In the genomic region with DNA sequence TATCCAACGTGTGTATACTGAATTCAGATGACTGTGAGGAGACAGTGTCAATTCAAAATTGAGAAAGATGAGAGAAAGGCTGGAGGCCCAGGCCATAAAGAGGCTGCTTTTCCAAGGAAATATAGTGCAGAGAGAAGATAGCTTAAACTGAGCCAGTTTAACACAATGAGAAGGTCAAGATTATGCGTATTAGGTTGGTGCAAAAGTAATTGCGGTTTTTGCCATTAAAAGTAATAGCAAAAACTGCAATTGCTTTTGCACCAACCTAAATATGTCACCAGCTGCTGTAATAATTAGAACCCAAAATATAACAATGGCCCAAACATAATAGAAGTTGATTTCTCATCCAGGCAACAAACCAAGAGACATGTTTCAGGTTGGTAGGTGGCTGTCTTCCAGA, we compare ENCODE assay signal across 31 cellular contexts.
"Had no signal": no experiment of that assay in that cellular context is flagged by ENCODE, and none has a peak within 500 bp of the region (broad histone marks: within the 10 kb centered on the region; RNA-seq: fewer than 3 reads in every experiment).

No MANE protein-coding gene starts in this region.

- H3K4me1 Mint-ChIP-seq: activated CD4-positive, alpha-beta T cell treated with anti-CD3 and anti-CD28 coated beads for 36 hours; activated CD4-positive, alpha-beta T cell treated with anti-CD3 and anti-CD28 coated beads, Interleukin-2, amount 10 ng/mL, durations not matched to agents 24 days and 14 days; activated naive CD4-positive, alpha-beta T cell treated with anti-CD3 and anti-CD28 coated beads, Interleukin-2, amount 50 U/mL, for 24 hours; activated naive CD8-positive, alpha-beta T cell treated with anti-CD3 and anti-CD28 coated beads for 36 hours; activated naive CD8-positive, alpha-beta T cell treated with anti-CD3 and anti-CD28 coated beads, Interleukin-2, amount 50 U/mL, for 24 hours; brain; central memory CD8-positive, alpha-beta T cell had no signal

- H3K4me3 ChIP-seq: adrenal gland, coronary artery, dorsolateral prefrontal cortex had no signal

- ATAC-seq: activated CD4-positive, alpha-beta T cell treated with anti-CD3 and anti-CD28 coated beads for 36 hours; activated CD8-positive, alpha-beta memory T cell treated with anti-CD3 and anti-CD28 coated beads, Interleukin-2, amount 10 ng/mL, durations not matched to agents 7 days and 5 days; activated CD8-positive, alpha-beta T cell treated with anti-CD3 and anti-CD28 coated beads, Interleukin-2, amount 10 ng/mL, durations not matched to agents 7 days and 5 days; activated naive CD8-positive, alpha-beta T cell treated with anti-CD3 and anti-CD28 coated beads, Interleukin-2, amount 50 U/mL, for 24 hours; esophagus mucosa had no signal

- H3K4me1 ChIP-seq: adrenal gland had no signal

- H3K9me3 ChIP-seq: adrenal gland had no signal

- H3K27me3 Mint-ChIP-seq: activated CD4-positive, alpha-beta memory T cell treated with anti-CD3 and anti-CD28 coated beads for 36 hours; activated CD4-positive, alpha-beta T cell treated with anti-CD3 and anti-CD28 coated beads for 36 hours; activated CD4-positive, alpha-beta T cell treated with anti-CD3 and anti-CD28 coated beads, Interleukin-2, amount 10 ng/mL, durations not matched to agents 24 days and 14 days; activated naive CD4-positive, alpha-beta T cell treated with anti-CD3 and anti-CD28 coated beads, Interleukin-2, amount 50 U/mL, for 24 hours; activated naive CD8-positive, alpha-beta T cell treated with anti-CD3 and anti-CD28 coated beads for 36 hours; activated naive CD8-positive, alpha-beta T cell treated with anti-CD3 and anti-CD28 coated beads, Interleukin-2, amount 50 U/mL, for 24 hours; central memory CD8-positive, alpha-beta T cell had no signal

- H3K27me3 ChIP-seq: adrenal gland had no signal

- DNase-seq: activated CD4-positive, alpha-beta memory T cell treated with anti-CD3 and anti-CD28 coated beads for 36 hours; activated CD4-positive, alpha-beta T cell treated with anti-CD3 and anti-CD28 coated beads for 36 hours; activated CD4-positive, alpha-beta T cell treated with anti-CD3 and anti-CD28 coated beads, Interleukin-2, amount 10 ng/mL, durations not matched to agents 24 days and 14 days; activated CD4-positive, CD25-positive, alpha-beta regulatory T cell; activated CD4-positive, CD25-positive, alpha-beta regulatory T cell treated with anti-CD3 and anti-CD28 coated beads, Interleukin-2, amount 50 U/mL, for 72 hours; activated CD8-positive, alpha-beta memory T cell treated with anti-CD3 and anti-CD28 coated beads, Interleukin-2, amount 10 ng/mL, durations not matched to agents 7 days and 5 days; activated CD8-positive, alpha-beta memory T cell treated with anti-CD3 and anti-CD28 coated beads, Interleukin-2, amount 50 U/mL, for 4 hours; activated CD8-positive, alpha-beta T cell treated with anti-CD3 and anti-CD28 coated beads, Interleukin-2, amount 10 ng/mL, durations not matched to agents 7 days and 5 days; activated effector memory CD4-positive, alpha-beta T cell treated with anti-CD3 and anti-CD28 coated beads, Interleukin-2, amount 50 U/mL, for 16 hours; activated naive CD4-positive, alpha-beta T cell treated with anti-CD3 and anti-CD28 coated beads for 36 hours; activated naive CD8-positive, alpha-beta T cell treated with anti-CD3 and anti-CD28 coated beads for 36 hours; activated naive CD8-positive, alpha-beta T cell treated with anti-CD3 and anti-CD28 coated beads, Interleukin-2, amount 50 U/mL, for 24 hours; activated T-cell treated with anti-CD3 and anti-CD28 coated beads, Interleukin-2, amount 50 U/mL, for 1 hour; activated T-cell treated with anti-CD3 and anti-CD28 coated beads, Interleukin-2, amount 50 U/mL, for 48 hours; adrenal gland; amygdala; aorta; dorsolateral prefrontal cortex; effector memory CD4-positive, alpha-beta T cell; endodermal cell; foreskin fibroblast; head of caudate nucleus; T-helper 2 cell had no signal

- H3K36me3 ChIP-seq: adrenal gland had no signal

- H3K4me3 Mint-ChIP-seq: activated CD4-positive, alpha-beta memory T cell treated with anti-CD3 and anti-CD28 coated beads for 36 hours; activated CD4-positive, alpha-beta T cell treated with anti-CD3 and anti-CD28 coated beads for 36 hours; activated CD4-positive, alpha-beta T cell treated with anti-CD3 and anti-CD28 coated beads, Interleukin-2, amount 10 ng/mL, durations not matched to agents 24 days and 14 days; activated CD8-positive, alpha-beta memory T cell treated with anti-CD3 and anti-CD28 coated beads, Interleukin-2, amount 10 ng/mL, durations not matched to agents 7 days and 5 days; activated CD8-positive, alpha-beta T cell treated with anti-CD3 and anti-CD28 coated beads, Interleukin-2, amount 10 ng/mL, durations not matched to agents 7 days and 5 days; activated naive CD4-positive, alpha-beta T cell treated with anti-CD3 and anti-CD28 coated beads for 36 hours; activated naive CD4-positive, alpha-beta T cell treated with anti-CD3 and anti-CD28 coated beads, Interleukin-2, amount 50 U/mL, for 24 hours; activated naive CD8-positive, alpha-beta T cell treated with anti-CD3 and anti-CD28 coated beads for 36 hours; activated naive CD8-positive, alpha-beta T cell treated with anti-CD3 and anti-CD28 coated beads, Interleukin-2, amount 50 U/mL, for 24 hours; activated T-helper 1 cell treated with anti-CD3 and anti-CD28 coated beads, Interleukin-12 subunit alpha, Interleukin-12 subunit beta, Interleukin-2, Interleukin-4 antibody, amounts not matched to agents 30 ng/mL and 10 ng/mL and 1 ng/mL, durations not matched to agents 14 hours and 24 hours and 36 hours; central memory CD8-positive, alpha-beta T cell; dendritic cell treated with granulocyte-macrophage colony-stimulating factor and Interleukin-4, amounts not matched to agents 40 ng/mL and 50 ng/mL, for 4 days; endodermal cell had no signal

- H3K9me3 Mint-ChIP-seq: activated naive CD4-positive, alpha-beta T cell treated with anti-CD3 and anti-CD28 coated beads, Interleukin-2, amount 50 U/mL, for 24 hours; central memory CD8-positive, alpha-beta T cell had no signal

- H3K27ac Mint-ChIP-seq: activated CD4-positive, alpha-beta memory T cell treated with anti-CD3 and anti-CD28 coated beads for 36 hours; activated CD4-positive, alpha-beta T cell treated with anti-CD3 and anti-CD28 coated beads for 36 hours; activated CD4-positive, alpha-beta T cell treated with anti-CD3 and anti-CD28 coated beads, Interleukin-2, amount 10 ng/mL, durations not matched to agents 24 days and 14 days; activated CD8-positive, alpha-beta memory T cell treated with anti-CD3 and anti-CD28 coated beads, Interleukin-2, amount 10 ng/mL, durations not matched to agents 7 days and 5 days; activated CD8-positive, alpha-beta T cell treated with anti-CD3 and anti-CD28 coated beads, Interleukin-2, amount 10 ng/mL, durations not matched to agents 7 days and 5 days; activated naive CD4-positive, alpha-beta T cell treated with anti-CD3 and anti-CD28 coated beads for 36 hours; activated naive CD4-positive, alpha-beta T cell treated with anti-CD3 and anti-CD28 coated beads, Interleukin-2, amount 50 U/mL, for 24 hours; activated naive CD8-positive, alpha-beta T cell treated with anti-CD3 and anti-CD28 coated beads for 36 hours; activated naive CD8-positive, alpha-beta T cell treated with anti-CD3 and anti-CD28 coated beads, Interleukin-2, amount 50 U/mL, for 24 hours; activated T-helper 1 cell treated with anti-CD3 and anti-CD28 coated beads, Interleukin-12 subunit alpha, Interleukin-12 subunit beta, Interleukin-2, Interleukin-4 antibody, amounts not matched to agents 30 ng/mL and 10 ng/mL and 1 ng/mL, durations not matched to agents 14 hours and 24 hours and 36 hours; activated T-helper 2 cell treated with anti-CD3 and anti-CD28 coated beads, Interferon-gamma antibody, Interleukin-2, Interleukin-4, amounts not matched to agents 10 μg/mL and 5 μg/mL and 100 μg/mL, durations not matched to agents 14 hours and 24 hours and 36 hours; brain; dendritic cell treated with granulocyte-macrophage colony-stimulating factor and Interleukin-4, amounts not matched to agents 40 ng/mL and 50 ng/mL, for 4 days; endodermal cell had no signal

- H3K27ac ChIP-seq: adrenal gland, coronary artery, dorsolateral prefrontal cortex had no signal

- H3K36me3 Mint-ChIP-seq: activated CD8-positive, alpha-beta memory T cell treated with anti-CD3 and anti-CD28 coated beads, Interleukin-2, amount 10 ng/mL, durations not matched to agents 7 days and 5 days; activated naive CD4-positive, alpha-beta T cell treated with anti-CD3 and anti-CD28 coated beads, Interleukin-2, amount 50 U/mL, for 24 hours; activated naive CD8-positive, alpha-beta T cell treated with anti-CD3 and anti-CD28 coated beads for 36 hours; brain had no signal
